ENCODE assay signal across 8 cellular contexts in the genomic region with DNA sequence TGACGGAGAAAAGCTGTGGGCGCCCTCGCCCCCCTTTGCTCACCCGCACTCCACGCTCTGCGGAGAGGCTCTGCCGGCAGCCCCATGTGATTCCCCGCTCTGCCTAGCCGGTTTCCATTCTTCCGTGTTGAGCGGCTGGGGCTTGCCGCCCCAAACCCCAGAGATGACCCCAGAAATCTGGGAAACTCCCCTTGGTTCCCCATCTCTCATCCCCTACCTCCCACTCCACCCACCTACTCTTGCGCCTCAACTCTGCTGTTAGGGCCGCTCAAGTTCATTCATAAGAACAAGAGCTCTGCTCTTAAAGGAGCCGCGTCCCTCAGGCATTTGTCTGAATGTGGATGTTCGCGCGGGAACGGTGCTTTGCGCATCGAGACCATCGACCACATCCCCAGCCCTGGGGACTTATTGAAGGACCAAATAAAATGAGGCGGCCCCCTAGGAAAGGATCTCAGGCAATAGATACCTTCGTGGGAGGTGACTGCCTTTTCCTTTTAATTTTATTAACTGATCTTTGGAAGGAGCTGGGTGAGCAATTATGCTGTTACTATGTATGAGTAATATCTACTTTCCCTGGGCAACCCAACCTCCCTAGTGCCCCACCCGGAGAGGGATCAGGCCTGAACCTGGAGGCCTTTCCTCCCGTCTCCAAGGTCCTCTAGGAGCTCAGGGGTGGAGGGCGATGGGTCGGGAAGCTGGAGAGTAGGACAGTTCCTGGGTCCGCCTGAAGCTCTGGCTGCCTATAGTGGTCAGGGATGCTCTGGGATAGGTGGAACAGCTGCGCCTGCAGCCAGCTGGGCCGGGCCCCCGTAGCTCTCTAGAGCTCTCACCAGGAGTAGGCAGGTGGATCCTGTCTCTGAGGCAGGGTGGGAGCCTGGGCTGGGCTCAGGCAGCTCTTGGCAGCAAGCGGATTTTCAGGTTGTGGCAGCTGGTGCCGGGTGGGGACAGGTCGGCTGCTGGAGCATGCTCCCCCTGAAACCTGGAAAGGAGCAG. TPM values are rescaled to one million over a fixed set of nuclear protein-coding genes. Genes with fewer than 3 reads are reported as not detected.
DNase-seq lines count a peak whose midpoint lies in the region; ATAC-seq and TF ChIP-seq lines count a peak whose summit lies in the region.

No MANE protein-coding gene starts in this region.

- peak; percentile 27 to 71 for DNase-seq in NCI-H446 (lab: John Stamatoyannopoulos, UW)
- no peak for DNase-seq in NCI-H446 treated with DMSO at 0.1 percent for 48 hours (lab: John Stamatoyannopoulos, UW)
- DNase-seq in NCI-H2081 (lab: John Stamatoyannopoulos, UW) = peak; percentile 83 to 91
- DNase-seq in chondrocyte (ENCODE audit: low spot score) = no peak
- peak; percentile 31 to 42 for DNase-seq in lung microvascular endothelial cell (ENCODE audit: low read depth in 2 of 2)
- DNase-seq in stimulated activated CD8-positive, alpha-beta memory T cell treated with anti-CD3 and anti-CD28 coated beads, Interleukin-4, amount 100 ng/mL, for 4 hours (ENCODE audit: low read depth in 2 of 2, low spot score in 1 of 2) = peak; percentile 27 to 60

- TF ChIP-seq CTCF in chondrocyte (IDR thresholded peaks at IDR 0.05) = no peak

- no peaks in the 10 kb centered on the region for H3K36me3 Mint-ChIP-seq in chondrocyte (ENCODE audit: low read depth)

- H3K4me3 Mint-ChIP-seq in chondrocyte (ENCODE audit: unreplicated experiment) = peak overlapping the region; percentile 85

- no peaks in the 10 kb centered on the region for H3K9me3 Mint-ChIP-seq in chondrocyte (ENCODE audit: low read depth)

- no peaks in the 10 kb centered on the region for H3K27me3 Mint-ChIP-seq in chondrocyte (ENCODE audit: low read depth)

- H3K4me1 Mint-ChIP-seq in chondrocyte (ENCODE audit: low read depth) = peaks cover 39% of the 10 kb centered on the region

- H3K27ac Mint-ChIP-seq in chondrocyte (ENCODE audit: unreplicated experiment) = no peak overlapping the region

- peak; percentile 54 for ATAC-seq in HG02852 (IDR thresholded peaks at IDR 0.05; ENCODE audit: unreplicated experiment)
- ATAC-seq in activated CD4-positive, CD25-positive, alpha-beta regulatory T cell treated with anti-CD3 and anti-CD28 coated beads, Interleukin-2, amount 50 U/mL, for 24 hours = peak; percentile 43 to 47

RNA-seq across cellular contexts. Expression of gene MFSD2A, which starts 0.9 kb away (rescaled TPM):
- total RNA-seq in chondrocyte (1.4 to 2.5 TPM (median 1.8 TPM) in 3 replicates), lung microvascular endothelial cell (under 0.01 and 0.44 TPM in 2 replicates)

RNA-seq across cellular contexts. Expression of gene MYCL, which starts 54.1 kb away (rescaled TPM):
- total RNA-seq in chondrocyte (0.29 to 0.62 TPM (median 0.47 TPM) in 3 replicates), lung microvascular endothelial cell (0.20 and 0.44 TPM in 2 replicates)

Comparison
In these comparisons a context has a peak if more than half of its experiments do, and no peak if none do; other contexts are left out.
1. DNase-seq: peak in NCI-H446 (2 of 2), NCI-H2081 (2 of 2), lung microvascular endothelial cell (2 of 2) and stimulated activated CD8-positive, alpha-beta memory T cell treated with anti-CD3 and anti-CD28 coated beads, Interleukin-4, amount 100 ng/mL, for 4 hours (2 of 2); none in NCI-H446 treated with DMSO at 0.1 percent for 48 hours (single experiment) and chondrocyte (single experiment).